ENCODE assay signal across 9 cellular contexts in the genomic region with DNA sequence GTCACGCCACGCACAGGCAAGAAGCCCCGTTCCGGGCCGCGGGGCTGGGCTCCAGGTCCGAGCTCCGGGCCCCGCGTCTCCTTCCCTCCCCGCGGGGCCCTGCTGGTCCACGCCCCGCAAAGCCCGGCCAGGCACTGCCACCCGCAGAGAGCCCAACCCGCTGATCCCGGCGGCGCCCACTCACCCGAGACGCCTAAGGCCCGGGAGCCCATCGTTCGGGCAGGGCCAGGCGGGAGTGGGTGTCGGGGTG. TPM values are rescaled to one million over a fixed set of nuclear protein-coding genes. Genes with fewer than 3 reads are reported as not detected.
DNase-seq lines count a peak whose midpoint lies in the region; ATAC-seq and TF ChIP-seq lines count a peak whose summit lies in the region.
"Had no signal": no experiment of that assay in that cellular context is flagged by ENCODE, and none has a peak within 500 bp of the region (broad histone marks: within the 10 kb centered on the region; RNA-seq: fewer than 3 reads in every experiment).

No MANE protein-coding gene starts in this region.

- peaks cover 6% of the 10 kb centered on the region for H3K27me3 Mint-ChIP-seq in H9 (ENCODE audit: low read depth)
- peaks cover 18% of the 10 kb centered on the region for H3K27me3 Mint-ChIP-seq in activated naive CD8-positive, alpha-beta T cell treated with anti-CD3 and anti-CD28 coated beads, Interleukin-2, amount 50 U/mL, for 24 hours

- peak overlapping the region in 1 of 3 experiments; percentile 82; a peak in 2 of 7 replicates for H3K27ac Mint-ChIP-seq in H9
- H3K27ac Mint-ChIP-seq in activated naive CD8-positive, alpha-beta T cell treated with anti-CD3 and anti-CD28 coated beads, Interleukin-2, amount 50 U/mL, for 24 hours: no peak overlapping the region

- CTCF ChIA-PET in RWPE1 (lab: Yijun Ruan, JAX): no interaction called here

- H3K27me3 ChIP-seq in H9 (ENCODE audit: insufficient read depth, low read length): no peaks in the 10 kb centered on the region

- H3K9ac ChIP-seq in H9 (ENCODE audit: extremely low read depth, insufficient read length, low read length): no peak overlapping the region

- POLR2A ChIA-PET in RWPE1 (lab: Yijun Ruan, JAX; ENCODE audit: low non-redundant PET): no interaction called here

- peak overlapping the region; percentile 80 to 89 for H3K4me3 Mint-ChIP-seq in H9
- peak overlapping the region; percentile 24 for H3K4me3 Mint-ChIP-seq in activated naive CD8-positive, alpha-beta T cell treated with anti-CD3 and anti-CD28 coated beads, Interleukin-2, amount 50 U/mL, for 24 hours

- H2BK120ac ChIP-seq in H9 (ENCODE audit: low read depth, low read length, poor library complexity, severe bottlenecking): no peak overlapping the region

- H4K91ac ChIP-seq in H9 (ENCODE audit: insufficient read length, low read depth, low read length): no peak overlapping the region

- peak overlapping the region in 6 of 7 experiments; percentile 18 to 37 (median 20) for H3K4me3 ChIP-seq in skin epidermis

- H2BK20ac ChIP-seq in H9 (ENCODE audit: low read depth, low read length, poor library complexity, severe bottlenecking): no peak overlapping the region

- H3K56ac ChIP-seq in H9 (ENCODE audit: insufficient read length, low read depth, low read length): no peak overlapping the region

- H2BK12ac ChIP-seq in H9 (ENCODE audit: insufficient read length, low read depth, low read length): no peak overlapping the region

- H3K4me1 ChIP-seq in H9 (ENCODE audit: insufficient read depth, low read length): peaks cover 3% of the 10 kb centered on the region; the same call in 1 of the 2 replicates

- no CpG with 5 or more reads among the region's 27 CpGs for WGBS in H9 (ENCODE audit: extremely low coverage, insufficient read length, low lambda C conversion rate)

- H2AK5ac ChIP-seq in H9 (ENCODE audit: insufficient read length, low read length): no peak overlapping the region

- TF ChIP-seq CTCF in H9 (conservative IDR thresholded peaks at IDR 0.05) (no peak), RWPE1 (conservative IDR thresholded peaks at IDR 0.05; ENCODE audit: low read depth) (no peak)

- H3K79me2 ChIP-seq in H9 (ENCODE audit: insufficient read depth, low read length): peaks cover 28% of the 10 kb centered on the region; the same call in 1 of the 2 replicates

- no peak overlapping the region for H2AFZ ChIP-seq in H9 (ENCODE audit: low read length)

- H3K36me3 Mint-ChIP-seq in H9 (ENCODE audit: insufficient read depth in 1 of 3, low read depth in 3 of 3): peaks cover 11 to 24% (median 13%) of the 10 kb centered on the region in 3 experiments
- no peaks in the 10 kb centered on the region for H3K36me3 Mint-ChIP-seq in activated naive CD8-positive, alpha-beta T cell treated with anti-CD3 and anti-CD28 coated beads, Interleukin-2, amount 50 U/mL, for 24 hours (ENCODE audit: low read depth)

- no peak for DNase-seq in H9
- no peak for DNase-seq in activated naive CD8-positive, alpha-beta T cell treated with anti-CD3 and anti-CD28 coated beads, Interleukin-2, amount 50 U/mL, for 24 hours
- peak; percentile 37 for DNase-seq in left kidney (ENCODE audit: low read depth, low spot score)
- no peak for DNase-seq in left lobe of liver (ENCODE audit: low spot score)
- DNase-seq in NCI-H1092 (lab: John Stamatoyannopoulos, UW): no peak
- no peak for DNase-seq in RWPE1 (ENCODE audit: low spot score)
- DNase-seq: Karpas-422 had no signal

- no peak overlapping the region for H3K18ac ChIP-seq in H9 (ENCODE audit: insufficient read length, low read depth, low read length)

- no peak overlapping the region for H3K4ac ChIP-seq in H9 (ENCODE audit: low read depth, low read length)

- peaks cover 5% of the 10 kb centered on the region for H3K23me2 ChIP-seq in H9 (ENCODE audit: insufficient read length, low read depth, low read length, poor library complexity, severe bottlenecking)

- H3K9me3 Mint-ChIP-seq in H9: peaks cover 55 to 70% of the 10 kb centered on the region in 2 experiments
- no peaks in the 10 kb centered on the region for H3K9me3 Mint-ChIP-seq in activated naive CD8-positive, alpha-beta T cell treated with anti-CD3 and anti-CD28 coated beads, Interleukin-2, amount 50 U/mL, for 24 hours

- H3K27ac ChIP-seq in H9 (ENCODE audit: insufficient read length, low read depth, low read length): no peak overlapping the region
- no peak overlapping the region for H3K27ac ChIP-seq in skin epidermis
- H3K27ac ChIP-seq in RWPE1: no peak overlapping the region

- no peak overlapping the region for H2BK15ac ChIP-seq in H9 (ENCODE audit: low read depth, low read length)

- no peaks in the 10 kb centered on the region for H3K79me1 ChIP-seq in H9 (ENCODE audit: insufficient read depth, low read depth, low read length, poor library complexity, severe bottlenecking)

- peaks cover 23 to 40% of the 10 kb centered on the region in 2 experiments for H3K4me1 Mint-ChIP-seq in H9
- peaks cover 3% of the 10 kb centered on the region for H3K4me1 Mint-ChIP-seq in activated naive CD8-positive, alpha-beta T cell treated with anti-CD3 and anti-CD28 coated beads, Interleukin-2, amount 50 U/mL, for 24 hours

- no peak for ATAC-seq in activated naive CD8-positive, alpha-beta T cell treated with anti-CD3 and anti-CD28 coated beads, Interleukin-2, amount 50 U/mL, for 24 hours
- ATAC-seq in left lobe of liver (no peak), HG03039 (IDR thresholded peaks at IDR 0.05; ENCODE audit: unreplicated experiment) (no peak)

- no peak overlapping the region for H3K23ac ChIP-seq in H9 (ENCODE audit: insufficient read length, low read depth, low read length)

- no peak overlapping the region for H4K5ac ChIP-seq in H9 (ENCODE audit: insufficient read length, low read depth, low read length)

- H4K8ac ChIP-seq in H9 (replicated peaks; ENCODE audit: insufficient read length, low read depth, low read length): no peak overlapping the region

- peaks cover 6% of the 10 kb centered on the region for H3K9me3 ChIP-seq in H9 (ENCODE audit: control insufficient read depth, low read depth, low read length)

- no peak overlapping the region for H3T11ph ChIP-seq in H9 (ENCODE audit: low read length)

- no peak overlapping the region for H3K14ac ChIP-seq in H9 (ENCODE audit: insufficient read depth, low read length)

- no peak overlapping the region for H2BK5ac ChIP-seq in H9 (ENCODE audit: insufficient read length, low read length)

- peak overlapping the region; percentile 18 for H3K4me2 ChIP-seq in H9 (ENCODE audit: insufficient read depth, insufficient read length, low read length)

- H4K20me1 ChIP-seq in H9 (ENCODE audit: control insufficient read depth, insufficient read depth, insufficient read length): no peaks in the 10 kb centered on the region

RNA-seq across cellular contexts. Expression of a gene that starts 0.9 kb away (rescaled TPM):
- total RNA-seq in H9 (2021) (110 and 118 TPM in 2 replicates), left lobe of liver (0.91 TPM)

RNA-seq across cellular contexts. Expression of a gene that starts 35.0 kb away (rescaled TPM):
- total RNA-seq in H9 (2021) (179 and 193 TPM in 2 replicates), left lobe of liver (211 TPM)

RNA-seq across cellular contexts. Expression of a gene that starts 35.3 kb away (rescaled TPM):
- total RNA-seq in H9 (2021): 43.2 and 47.1 TPM in 2 replicates
- 25.4 TPM for total RNA-seq in left lobe of liver

RNA-seq across cellular contexts. Expression of a gene that starts 48.6 kb away (rescaled TPM):
- not detected in 2 replicates for total RNA-seq in H9 (2021)
- total RNA-seq in left lobe of liver: not detected

RNA-seq across cellular contexts. Expression of a gene that starts 56.5 kb away (rescaled TPM):
- total RNA-seq in H9 (2021) (19.9 and 22.7 TPM in 2 replicates), left lobe of liver (0.88 TPM)

Comparison
In these comparisons a context has a peak if more than half of its experiments do, and no peak if none do; other contexts are left out.
1. RNA of a gene that starts 0.9 kb away (total RNA-seq): 110 to 118 TPM in H9; 0.91 TPM in left lobe of liver (single experiment); every median in the first group is over 10 times any median in the second.